11 cellular contexts compared by ENCODE assay signal in genomic region chr7:71131753-71132520, GRCh38. TPM values are rescaled to one million over a fixed set of nuclear protein-coding genes. Genes with fewer than 3 reads are reported as not detected.
DNase-seq lines count a peak whose midpoint lies in the region; ATAC-seq and TF ChIP-seq lines count a peak whose summit lies in the region.
"Had no signal": no experiment of that assay in that cellular context is flagged by ENCODE, and none has a peak within 500 bp of the region (broad histone marks: within the 10 kb centered on the region; RNA-seq: fewer than 3 reads in every experiment).

Gene GALNT17 (plus strand): TSS chr7:71132144.

- no peak within 1 kb of the TSS for H4K5ac ChIP-seq in IMR-90 (ENCODE audit: low read depth, low read length)

- dilution Hi-C loops in IMR-90 (cut with HindIII; ENCODE audit: low sequenced_read_pairs, unreplicated experiment) = no loop called here

- no peak within 1 kb of the TSS for H3K4ac ChIP-seq in IMR-90 (ENCODE audit: low read depth, low read length)

- no peak within 1 kb of the TSS for H2BK15ac ChIP-seq in IMR-90 (ENCODE audit: low read depth, low read length)

- no peak for TF ChIP-seq CTCF in IMR-90 (conservative IDR thresholded peaks at IDR 0.05; ENCODE audit: low read depth, low read length)
- peak; percentile 31 for TF ChIP-seq CTCF in chondrocyte (IDR thresholded peaks at IDR 0.05)
- TF ChIP-seq CTCF in lower lobe of right lung (IDR thresholded peaks at IDR 0.05) = no peak
- TF ChIP-seq CTCF in lower leg skin (IDR thresholded peaks at IDR 0.05) = no peak

- no peaks in the 10 kb centered on the region for H3K9me1 ChIP-seq in IMR-90 (ENCODE audit: insufficient read depth, low read length)

- H4K91ac ChIP-seq in IMR-90 (ENCODE audit: insufficient read depth, low read depth, low read length) = no peak within 1 kb of the TSS

- H3K4me3 Mint-ChIP-seq in chondrocyte (ENCODE audit: unreplicated experiment) = peak within 1 kb of the TSS; percentile 83
- H3K4me3 Mint-ChIP-seq in stimulated activated naive B cell treated with anti-CD40 and anti-IgM and Interleukin-4, amounts not matched to agents 10 μg/mL and 1 μg/mL and 100 μg/mL, for 72 hours = peak within 1 kb of the TSS; percentile 52 to 66
- H3K4me3 Mint-ChIP-seq: activated CD4-positive, alpha-beta memory T cell treated with anti-CD3 and anti-CD28 coated beads, Interleukin-2, amount 10 ng/mL, durations not matched to agents 7 days and 5 days had no signal

- BruUV-seq in IMR-90 (replicated peaks; lab: Mats Ljungman, UMichigan) = no TSS peak

- H3K27me3 ChIP-seq in IMR-90 (ENCODE audit: control insufficient read depth, insufficient read depth, low read length) (no peaks in the 10 kb centered on the region), lower lobe of right lung (ENCODE audit: low read depth) (peaks cover 23% of the 10 kb centered on the region)

- H3K79me1 ChIP-seq in IMR-90 (ENCODE audit: low read depth in 1 of 2, low read length in 2 of 2) = no peaks in the 10 kb centered on the region

- H2BK120ac ChIP-seq in IMR-90 (ENCODE audit: low read depth, low read length) = no peak within 1 kb of the TSS

- H3K23ac ChIP-seq in IMR-90 (ENCODE audit: low read depth, low read length) = no peak within 1 kb of the TSS

- H3K27ac Mint-ChIP-seq in chondrocyte (ENCODE audit: unreplicated experiment) = peak within 1 kb of the TSS; percentile 36
- peak within 1 kb of the TSS; percentile 42 for H3K27ac Mint-ChIP-seq in stimulated activated naive B cell treated with anti-CD40 and anti-IgM and Interleukin-4, amounts not matched to agents 10 μg/mL and 1 μg/mL and 100 μg/mL, for 72 hours
- H3K27ac Mint-ChIP-seq: activated CD4-positive, alpha-beta memory T cell treated with anti-CD3 and anti-CD28 coated beads, Interleukin-2, amount 10 ng/mL, durations not matched to agents 7 days and 5 days had no signal

- in situ Hi-C loops in IMR-90 (cut with MboI; ENCODE audit: low sequenced_read_pairs) = no loop called here

- H3K36me3 ChIP-seq in IMR-90 (ENCODE audit: control insufficient read depth, insufficient read depth, low read length) (no peaks in the 10 kb centered on the region), lower lobe of right lung (no peaks in the 10 kb centered on the region)

- no peak within 1 kb of the TSS for H4K8ac ChIP-seq in IMR-90 (ENCODE audit: low read depth in 2 of 2, low read length in 2 of 2)

- no peak within 1 kb of the TSS for H3K4me2 ChIP-seq in IMR-90 (ENCODE audit: low read depth, low read length)

- peaks cover 9% of the 10 kb centered on the region for H3K27me3 Mint-ChIP-seq in chondrocyte (ENCODE audit: low read depth)
- peaks cover 38 to 45% of the 10 kb centered on the region in 2 donors for H3K27me3 Mint-ChIP-seq in stimulated activated naive B cell treated with anti-CD40 and anti-IgM and Interleukin-4, amounts not matched to agents 10 μg/mL and 1 μg/mL and 100 μg/mL, for 72 hours

- H3K14ac ChIP-seq in IMR-90 (replicated peaks; ENCODE audit: low read depth, low read length) = no peak within 1 kb of the TSS

- H3K9ac ChIP-seq in IMR-90 (ENCODE audit: low read depth, low read length) = no peak within 1 kb of the TSS

- ATAC-seq in IMR-90 (ENCODE audit: low read depth) = no peak
- peak; percentile 33 to 45 for ATAC-seq in lower lobe of right lung
- ATAC-seq in stimulated activated naive B cell treated with anti-CD40 and anti-IgM and Interleukin-4, amounts not matched to agents 10 μg/mL and 1 μg/mL and 100 μg/mL, for 72 hours (replicated peaks) = peak; percentile 27 to 41
- ATAC-seq in GM19455 (IDR thresholded peaks at IDR 0.05; ENCODE audit: unreplicated experiment) = no peak

- no peak within 1 kb of the TSS for H2BK20ac ChIP-seq in IMR-90 (ENCODE audit: low read depth, low read length)

- no peak within 1 kb of the TSS for H3K56ac ChIP-seq in IMR-90 (ENCODE audit: extremely low read depth, insufficient read depth, low read length)

- H3K4me1 ChIP-seq in IMR-90 (ENCODE audit: control insufficient read depth, insufficient read depth, low read length) = no peaks in the 10 kb centered on the region
- peaks cover 9% of the 10 kb centered on the region for H3K4me1 ChIP-seq in lower lobe of right lung

- H3K9me3 ChIP-seq in IMR-90 (ENCODE audit: control insufficient read depth, insufficient read depth, low read length) (peaks cover 9% of the 10 kb centered on the region), lower lobe of right lung (no peaks in the 10 kb centered on the region)

- peaks cover 28% of the 10 kb centered on the region for H3K4me1 Mint-ChIP-seq in chondrocyte (ENCODE audit: low read depth)
- peaks cover 0 to 2% of the 10 kb centered on the region in 2 donors for H3K4me1 Mint-ChIP-seq in stimulated activated naive B cell treated with anti-CD40 and anti-IgM and Interleukin-4, amounts not matched to agents 10 μg/mL and 1 μg/mL and 100 μg/mL, for 72 hours

- H2AK5ac ChIP-seq in IMR-90 (ENCODE audit: low read depth, low read length) = no peak within 1 kb of the TSS

- 3% methylated on average over 45 of the region's 98 CpGs; no CpG with 5 or more reads in 1 of the 2 experiments for WGBS in IMR-90 (ENCODE audit: extremely low coverage in 2 of 2, insufficient read length in 1 of 2), 2 experiments
- 2 to 4% methylated on average over 47 to 86 of the region's 98 CpGs for WGBS in lower leg skin, 2 donors

- intact Hi-C loops in IMR-90 (cut with micrococcal nuclease) = no loop called here
- intact Hi-C loops in lower lobe of right lung (cut with DNase I) = no loop called here
- intact Hi-C loops in lower leg skin (cut with DNase I; ENCODE audit: low total_unique reads) = no loop called here

- no peak for TF ChIP-seq RAD21 in IMR-90 (IDR thresholded peaks at IDR 0.05; ENCODE audit: low read length)

- peaks cover 2% of the 10 kb centered on the region for H3K36me3 Mint-ChIP-seq in chondrocyte (ENCODE audit: low read depth)
- no peaks in the 10 kb centered on the region for H3K36me3 Mint-ChIP-seq in stimulated activated naive B cell treated with anti-CD40 and anti-IgM and Interleukin-4, amounts not matched to agents 10 μg/mL and 1 μg/mL and 100 μg/mL, for 72 hours

- no peak within 1 kb of the TSS for H2BK5ac ChIP-seq in IMR-90 (ENCODE audit: low read depth, low read length, poor library complexity, severe bottlenecking)

- CTCF ChIA-PET in IMR-90 (lab: Yijun Ruan, JAX) = no interaction called here

- H2AFZ ChIP-seq in IMR-90 (replicated peaks; ENCODE audit: low read length, poor library complexity) = peak within 1 kb of the TSS; percentile 11

- H3K9me3 Mint-ChIP-seq in chondrocyte (ENCODE audit: low read depth) = no peaks in the 10 kb centered on the region
- peaks cover 3% of the 10 kb centered on the region in 2 donors for H3K9me3 Mint-ChIP-seq in stimulated activated naive B cell treated with anti-CD40 and anti-IgM and Interleukin-4, amounts not matched to agents 10 μg/mL and 1 μg/mL and 100 μg/mL, for 72 hours

- H3K27ac ChIP-seq in IMR-90 (ENCODE audit: insufficient read depth, low read length) = no peak within 1 kb of the TSS
- peak within 1 kb of the TSS; percentile 31 for H3K27ac ChIP-seq in lower lobe of right lung

- no peak within 1 kb of the TSS for H2AK9ac ChIP-seq in IMR-90 (replicated peaks; ENCODE audit: low read depth, low read length, poor library complexity)

- H4K20me1 ChIP-seq in IMR-90 (ENCODE audit: insufficient read depth, low read length) = no peaks in the 10 kb centered on the region

- H3K18ac ChIP-seq in IMR-90 (ENCODE audit: low read depth, low read length) = no peak within 1 kb of the TSS

- TF ChIP-seq POLR2A in IMR-90 (IDR thresholded peaks at IDR 0.05; ENCODE audit: low read depth, low read length) (no peak), lower leg skin (IDR thresholded peaks at IDR 0.05) (no peak)

- no peak within 1 kb of the TSS for H3K4me3 ChIP-seq in IMR-90 (ENCODE audit: insufficient read depth, low read depth, low read length)
- H3K4me3 ChIP-seq in lower lobe of right lung = peak within 1 kb of the TSS; percentile 52
- H3K4me3 ChIP-seq in lower leg skin (ENCODE audit: low read depth, poor library complexity, severe bottlenecking) = no peak within 1 kb of the TSS

- DNase-seq in IMR-90 (no peak), chondrocyte (ENCODE audit: low spot score) (no peak), lower lobe of right lung (no peak), NCI-H2081 treated with DMSO at 0.1 percent for 48 hours (lab: John Stamatoyannopoulos, UW) (no peak), lower leg skin (ENCODE audit: low spot score in 2 of 2) (no peak), NCI-H2029 (lab: John Stamatoyannopoulos, UW) (no peak)
- no peak for DNase-seq in stimulated activated naive B cell treated with anti-CD40 and anti-IgM and Interleukin-4, amounts not matched to agents 10 μg/mL and 1 μg/mL and 100 μg/mL, for 72 hours
- DNase-seq: activated CD4-positive, alpha-beta memory T cell treated with anti-CD3 and anti-CD28 coated beads, Interleukin-2, amount 10 ng/mL, durations not matched to agents 7 days and 5 days had no signal

- POLR2A ChIA-PET in IMR-90 (lab: Charles Lee; ENCODE audit: unreplicated experiment) = no interaction called here

TF ChIP-seq in IMR-90, 13 proteins besides CTCF, POLR2A, EP300 and RAD21:
- TF ChIP-seq FOS (IDR thresholded peaks at IDR 0.05; ENCODE audit: low read depth, low read length) = no peak
- no peak for TF ChIP-seq MXI1 (IDR thresholded peaks at IDR 0.05; ENCODE audit: borderline replicate concordance, low read depth, low read length)
- TF ChIP-seq CHD1 (IDR thresholded peaks at IDR 0.05; ENCODE audit: low read depth, low read length) = no peak

RNA-seq across cellular contexts. Expression of gene GALNT17, which starts in this region (rescaled TPM):
- total RNA-seq in IMR-90 (2012; rRNA removed) (not detected in 2 replicates), chondrocyte (20.6 to 24.4 TPM (median 24.2 TPM) in 3 replicates), lower lobe of right lung (6.6 TPM), lower leg skin (1 to 10 TPM in 3 of 4 donors, under 1 TPM in 1; 0.63 to 7.5 (median 3.1) TPM)
- polyA plus RNA-seq in IMR-90 (2012; rRNA removed) = not detected in 2 replicates
- not detected in 2 replicates for polyA plus RNA-seq in IMR-90 (2012; cell fraction: cytosol; rRNA removed)
- not detected in 2 replicates for polyA plus RNA-seq in IMR-90 (2012; cell fraction: nucleus; rRNA removed; ENCODE audit: low replicate concordance)
- total RNA-seq: activated CD4-positive, alpha-beta memory T cell treated with anti-CD3 and anti-CD28 coated beads, Interleukin-2, amount 10 ng/mL, durations not matched to agents 7 days and 5 days; endothelial cell of umbilical vein; pulmonary artery endothelial cell had no signal
- polyA plus RNA-seq: endothelial cell of umbilical vein had no signal

Comparison
In these comparisons a context has a peak if more than half of its experiments do, and no peak if none do; other contexts are left out.
1. ATAC-seq: peak in lower lobe of right lung (2 of 2) and stimulated activated naive B cell treated with anti-CD40 and anti-IgM and Interleukin-4, amounts not matched to agents 10 μg/mL and 1 μg/mL and 100 μg/mL, for 72 hours (2 of 2); none in IMR-90 (single experiment) and GM19455 (single experiment).